Comparison of ENCODE assay signal across 9 cellular contexts in genomic region chr9:33750307-33750838, GRCh38. TPM values are rescaled to one million over a fixed set of nuclear protein-coding genes. Genes with fewer than 3 reads are reported as not detected.
DNase-seq lines count a peak whose midpoint lies in the region; ATAC-seq and TF ChIP-seq lines count a peak whose summit lies in the region.
"Had no signal": no experiment of that assay in that cellular context is flagged by ENCODE, and none has a peak within 500 bp of the region (broad histone marks: within the 10 kb centered on the region; RNA-seq: fewer than 3 reads in every experiment).

No MANE protein-coding gene starts in this region.

- DNase-seq in ELR (ENCODE audit: low read depth) = peak; percentile 71
- DNase-seq in RWPE1 (ENCODE audit: low spot score) = peak; percentile 20
- DNase-seq in ovary = no peak
- no peak for DNase-seq in activated gamma-delta T cell (lab: John Stamatoyannopoulos, UW)
- DNase-seq in DMS79 (lab: John Stamatoyannopoulos, UW) = no peak

- WGBS in ovary, 3 donors = 5 to 7% (median 5%) methylated on average over 20 to 35 of the region's 35 CpGs

- no peak for TF ChIP-seq POLR2A in ovary (IDR thresholded peaks at IDR 0.05)

- H3K9me3 ChIP-seq in ovary = no peaks in the 10 kb centered on the region

- H3K36me3 ChIP-seq in ovary = no peaks in the 10 kb centered on the region

- ATAC-seq in esophagus mucosa = peak; percentile 79
- no peak for ATAC-seq in GM18502 (IDR thresholded peaks at IDR 0.05; ENCODE audit: poor library complexity, unreplicated experiment)
- ATAC-seq in HG02938 (IDR thresholded peaks at IDR 0.05; ENCODE audit: unreplicated experiment) = no peak

- CTCF ChIA-PET in RWPE1 (lab: Yijun Ruan, JAX) = interaction anchor here (2.5 kb wide), 1 partner anchor 12 kb away, joined by 7 read pairs; no protein-coding TSS in a partner anchor

- H3K4me3 ChIP-seq in ovary = peak overlapping the region; percentile 12

- intact Hi-C loops in ovary (cut with DNase I) = no loop called here

- H3K4me1 ChIP-seq in ovary (ENCODE audit: insufficient read depth) = peaks cover 2% of the 10 kb centered on the region

- TF ChIP-seq EP300 in ovary (IDR thresholded peaks at IDR 0.05) = no peak

- POLR2A ChIA-PET in RWPE1 (lab: Yijun Ruan, JAX; ENCODE audit: low non-redundant PET) = no interaction called here

- TF ChIP-seq CTCF in RWPE1 (conservative IDR thresholded peaks at IDR 0.05; ENCODE audit: low read depth) (no peak), ovary (IDR thresholded peaks at IDR 0.05) (no peak)

- no peaks in the 10 kb centered on the region for H3K27me3 ChIP-seq in ovary

- H3K27ac ChIP-seq in RWPE1 = no peak overlapping the region
- no peak overlapping the region for H3K27ac ChIP-seq in ovary
- H3K27ac ChIP-seq: KMS-11 had no signal

RNA-seq across cellular contexts. Expression of gene PRSS3, which starts 45.0 kb away (rescaled TPM):
- total RNA-seq in esophagus mucosa (107 TPM), ovary (1 to 10 TPM in 2 of 7 donors, not detected in 5; 1.4 to 2.0 TPM)
- not detected for polyA plus RNA-seq in ovary

Comparison
In these comparisons a context has a peak if more than half of its experiments do, and no peak if none do; other contexts are left out.
1. DNase-seq: peak in ELR (single experiment) and RWPE1 (single experiment); none in ovary (0 of 5), activated gamma-delta T cell (single experiment) and DMS79 (single experiment).
2. RNA of gene PRSS3, which starts 45.0 kb away (total RNA-seq): 107 TPM in esophagus mucosa (single experiment); 1.4 to 2.0 TPM in ovary; every median in the first group is over 10 times any median in the second.